ENCODE assay signal across 22 cellular contexts in the genomic region with DNA sequence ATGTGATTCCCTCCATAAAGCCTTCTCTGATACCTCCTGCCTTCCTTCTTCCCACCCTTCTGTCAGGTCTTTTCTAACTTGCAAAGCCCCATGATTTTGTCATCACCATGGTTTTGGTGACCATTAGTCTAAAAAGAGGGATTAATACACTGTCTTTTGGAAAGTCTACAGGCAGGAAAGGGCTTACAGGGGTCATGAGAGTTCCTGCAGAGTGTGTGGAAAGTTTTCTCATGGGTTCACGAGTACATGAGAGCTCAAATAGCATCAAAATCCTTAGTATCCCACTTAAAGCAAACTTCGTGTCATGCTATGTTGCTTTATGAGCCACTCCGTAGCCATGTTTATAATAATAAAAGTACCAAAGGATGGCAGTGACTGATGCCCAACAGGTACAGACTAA.
DNase-seq lines count a peak whose midpoint lies in the region; ATAC-seq and TF ChIP-seq lines count a peak whose summit lies in the region.
"Had no signal": no experiment of that assay in that cellular context is flagged by ENCODE, and none has a peak within 500 bp of the region (broad histone marks: within the 10 kb centered on the region; RNA-seq: fewer than 3 reads in every experiment).

No MANE protein-coding gene starts in this region.

- H3K4me3 ChIP-seq in adipocyte (ENCODE audit: low read length): no peak overlapping the region
- no peak overlapping the region for H3K4me3 ChIP-seq in hepatocyte
- no peak overlapping the region for H3K4me3 ChIP-seq in tibial artery
- H3K4me3 ChIP-seq: tibial nerve had no signal

- H3K36me3 Mint-ChIP-seq in activated naive CD4-positive, alpha-beta T cell treated with anti-CD3 and anti-CD28 coated beads, Interleukin-2, amount 50 U/mL, for 24 hours: peaks cover 2% of the 10 kb centered on the region
- H3K36me3 Mint-ChIP-seq: activated naive CD8-positive, alpha-beta T cell treated with anti-CD3 and anti-CD28 coated beads for 36 hours had no signal

- DNase-seq in activated naive CD4-positive, alpha-beta T cell (lab: John Stamatoyannopoulos, UW): no peak
- DNase-seq in adipocyte (ENCODE audit: low read depth) (no peak), hepatocyte (ENCODE audit: low spot score) (no peak), tibial artery (no peak), NCI-H69 (lab: John Stamatoyannopoulos, UW) (no peak)
- DNase-seq: activated naive CD8-positive, alpha-beta T cell treated with anti-CD3 and anti-CD28 coated beads for 36 hours; activated T-cell treated with anti-CD3 and anti-CD28 coated beads, Interleukin-2, amount 50 U/mL, for 4 hours; BE2C; DMS 273 treated with DMSO at 0.1 percent for 48 hours; H7; NCI-H1417; NCI-H82; occipital lobe; OCI-M1; SHP77 treated with DMSO at 0.1 percent for 48 hours; stimulated activated CD4-positive, alpha-beta T cell treated with anti-CD3 and anti-CD28 coated beads, Interleukin-15, amount 100 ng/mL, for 24 hours; WERI-Rb-1 had no signal

- H3K4me1 Mint-ChIP-seq in activated naive CD4-positive, alpha-beta T cell treated with anti-CD3 and anti-CD28 coated beads, Interleukin-2, amount 50 U/mL, for 24 hours: peaks cover 46% of the 10 kb centered on the region

- no peaks in the 10 kb centered on the region for H3K27me3 Mint-ChIP-seq in activated naive CD4-positive, alpha-beta T cell treated with anti-CD3 and anti-CD28 coated beads, Interleukin-2, amount 50 U/mL, for 24 hours
- H3K27me3 Mint-ChIP-seq: activated naive CD8-positive, alpha-beta T cell treated with anti-CD3 and anti-CD28 coated beads for 36 hours had no signal

- no peaks in the 10 kb centered on the region for H3K9me3 ChIP-seq in adipocyte (ENCODE audit: control insufficient read depth, low read length)
- H3K9me3 ChIP-seq in hepatocyte (ENCODE audit: low read depth): no peaks in the 10 kb centered on the region
- H3K9me3 ChIP-seq in tibial artery: no peaks in the 10 kb centered on the region
- H3K9me3 ChIP-seq: BE2C, tibial nerve had no signal

- H3K9me2 ChIP-seq in hepatocyte (replicated peaks; ENCODE audit: insufficient read depth): no peaks in the 10 kb centered on the region

- H3K27ac Mint-ChIP-seq in activated naive CD4-positive, alpha-beta T cell treated with anti-CD3 and anti-CD28 coated beads, Interleukin-2, amount 50 U/mL, for 24 hours: peak overlapping the region; percentile 2
- H3K27ac Mint-ChIP-seq: activated naive CD8-positive, alpha-beta T cell treated with anti-CD3 and anti-CD28 coated beads for 36 hours had no signal

- intact Hi-C loops in tibial artery (cut with DNase I; ENCODE audit: low total_unique reads): loop anchor here (5.0 to 10.0 kb wide), 2 partner anchors 210 to 298 kb away; no protein-coding TSS in a partner anchor

- TF ChIP-seq CTCF in hepatocyte (IDR thresholded peaks at IDR 0.05; ENCODE audit: poor library complexity) (no peak), tibial artery (IDR thresholded peaks at IDR 0.05) (no peak)

- H3K4me2 ChIP-seq in hepatocyte: no peak overlapping the region

- H4K20me1 ChIP-seq in hepatocyte (ENCODE audit: insufficient read depth, poor library complexity, severe bottlenecking): peaks cover 5% of the 10 kb centered on the region

- peak overlapping the region; percentile 2 for H3K9ac ChIP-seq in adipocyte (ENCODE audit: low read length)

- peaks cover 44% of the 10 kb centered on the region for H3K4me1 ChIP-seq in adipocyte (ENCODE audit: control insufficient read depth, insufficient read depth, low read length)
- peaks cover 24% of the 10 kb centered on the region for H3K4me1 ChIP-seq in hepatocyte (ENCODE audit: insufficient read depth)
- peaks cover 0 to 49% (median 35%) of the 10 kb centered on the region in 4 donors for H3K4me1 ChIP-seq in tibial artery
- H3K4me1 ChIP-seq: BE2C had no signal

- H3K27ac ChIP-seq in hepatocyte (peak overlapping the region; percentile 36), tibial artery (peak overlapping the region; percentile 30 to 93)
- H3K27ac ChIP-seq: WERI-Rb-1 had no signal

- no peak overlapping the region for H2AFZ ChIP-seq in hepatocyte

- H3K79me2 ChIP-seq in hepatocyte: peaks cover 35% of the 10 kb centered on the region

- no peak overlapping the region for H3K4me3 Mint-ChIP-seq in activated naive CD4-positive, alpha-beta T cell treated with anti-CD3 and anti-CD28 coated beads, Interleukin-2, amount 50 U/mL, for 24 hours
- H3K4me3 Mint-ChIP-seq: activated naive CD8-positive, alpha-beta T cell treated with anti-CD3 and anti-CD28 coated beads for 36 hours; activated T-cell treated with anti-CD3 and anti-CD28 coated beads, Interleukin-2, amount 50 U/mL, for 4 hours; T-helper 1 cell treated with Interleukin-12 subunit alpha and Interleukin-12 subunit beta and Interleukin-4 antibody, amounts not matched to agents 30 μg/mL and 1 μg/mL, for 36 hours had no signal

- H3K36me3 ChIP-seq in adipocyte (ENCODE audit: control insufficient read depth, insufficient read depth, low read length, severe bottlenecking) (no peaks in the 10 kb centered on the region), hepatocyte (replicated peaks; ENCODE audit: insufficient read depth, low read depth) (no peaks in the 10 kb centered on the region), tibial artery (no peaks in the 10 kb centered on the region)
- H3K36me3 ChIP-seq: BE2C, tibial nerve had no signal

- 74% methylated on average over 3 of the region's 3 CpGs for WGBS in hepatocyte (ENCODE audit: low lambda C conversion rate, missing lambda C conversion rate)

- no peaks in the 10 kb centered on the region for H3K27me3 ChIP-seq in adipocyte (replicated peaks; ENCODE audit: control insufficient read depth, insufficient read depth, low read length)
- H3K27me3 ChIP-seq in hepatocyte: no peaks in the 10 kb centered on the region
- no peaks in the 10 kb centered on the region for H3K27me3 ChIP-seq in tibial artery
- H3K27me3 ChIP-seq: BE2C, tibial nerve had no signal

- ATAC-seq in HG03432 (IDR thresholded peaks at IDR 0.05; ENCODE audit: unreplicated experiment) (no peak), GM21619 (IDR thresholded peaks at IDR 0.05; ENCODE audit: unreplicated experiment) (no peak)
- ATAC-seq: activated T-cell treated with anti-CD3 and anti-CD28 coated beads, Interleukin-2, amount 50 U/mL, for 4 hours had no signal

- H3K9me3 Mint-ChIP-seq in activated naive CD4-positive, alpha-beta T cell treated with anti-CD3 and anti-CD28 coated beads, Interleukin-2, amount 50 U/mL, for 24 hours: no peaks in the 10 kb centered on the region
- H3K9me3 Mint-ChIP-seq: activated naive CD8-positive, alpha-beta T cell treated with anti-CD3 and anti-CD28 coated beads for 36 hours; activated T-cell treated with anti-CD3 and anti-CD28 coated beads, Interleukin-2, amount 50 U/mL, for 4 hours; T-helper 1 cell treated with Interleukin-12 subunit alpha and Interleukin-12 subunit beta and Interleukin-4 antibody, amounts not matched to agents 30 μg/mL and 1 μg/mL, for 36 hours had no signal
